In the genomic region with DNA sequence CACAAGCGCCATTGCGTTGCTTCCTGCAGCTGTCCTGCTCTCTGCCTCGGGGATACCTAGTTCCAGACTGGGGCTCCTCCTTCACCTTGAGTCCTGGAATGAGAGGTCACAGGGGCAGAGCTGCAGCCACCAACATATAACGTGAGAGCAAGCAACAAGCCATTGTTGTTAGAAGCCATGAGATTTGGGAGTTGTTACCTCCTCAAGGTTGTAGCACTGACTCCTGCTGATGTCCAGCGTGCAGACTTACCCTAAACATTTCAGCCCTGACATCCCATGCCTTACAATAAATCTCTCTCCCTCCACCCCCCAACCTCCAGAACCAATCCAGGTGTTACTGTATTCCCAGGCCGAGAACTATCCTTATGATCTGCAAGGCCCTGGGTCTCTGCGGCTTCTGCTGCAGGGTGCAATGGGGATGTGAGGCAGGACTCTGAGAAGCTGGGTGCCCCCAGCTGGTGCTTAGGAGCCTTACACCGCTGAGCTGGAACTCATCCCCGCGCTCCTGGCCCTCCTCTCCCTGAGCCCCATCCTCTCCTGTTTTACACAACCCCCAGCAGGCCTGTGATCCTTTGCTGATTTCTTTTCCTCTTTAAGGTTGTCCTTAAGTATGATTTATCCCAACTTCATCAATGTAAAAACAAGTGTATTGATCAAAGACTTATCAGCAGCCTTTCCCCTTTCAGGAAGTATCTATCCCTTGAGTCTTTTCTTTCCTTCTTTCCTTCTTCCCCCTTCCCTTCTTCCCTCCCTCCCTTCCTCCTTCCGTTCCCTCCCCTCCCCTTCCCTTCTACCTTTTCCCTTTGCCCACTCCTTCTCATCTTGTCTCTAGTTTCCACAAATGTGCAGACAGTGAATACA, we compare ENCODE assay signal across 9 cellular contexts.
DNase-seq lines count a peak whose midpoint lies in the region; ATAC-seq and TF ChIP-seq lines count a peak whose summit lies in the region.
"Had no signal": no experiment of that assay in that cellular context is flagged by ENCODE, and none has a peak within 500 bp of the region (broad histone marks: within the 10 kb centered on the region; RNA-seq: fewer than 3 reads in every experiment).

No MANE protein-coding gene starts in this region.

- CTCF ChIA-PET in BJ (lab: Yijun Ruan, JAX): interaction anchor here (1.0 to 5.3 kb wide), 9 partner anchors 9 to 126 kb away, joined by 3 to 38 read pairs (median 6); no protein-coding TSS in a partner anchor

- no peak for TF ChIP-seq POLR2A in right lobe of liver (IDR thresholded peaks at IDR 0.05)

- peaks cover 0 to 3% (median 0%) of the 10 kb centered on the region in 7 donors for H3K9me3 Mint-ChIP-seq in CD14-positive monocyte

- DNase-seq in BJ (ENCODE audit: low read depth) (no peak), HT1080 (ENCODE audit: low read depth) (peak; percentile 52), cerebellar cortex (ENCODE audit: low spot score) (peak; percentile 41), right lobe of liver (no peak), GOT3 (lab: John Stamatoyannopoulos, UW) (no peak), CD14-positive monocyte (ENCODE audit: low spot score) (no peak)
- no peak for DNase-seq in activated CD4-positive, CD25-positive, alpha-beta regulatory T cell treated with anti-CD3 and anti-CD28 coated beads, Interleukin-2, amount 50 U/mL, for 72 hours
- DNase-seq: NCI-H748 treated with DMSO at 0.1 percent for 48 hours had no signal

- H3K4me3 ChIP-seq in BJ (ENCODE audit: low read depth, low read length): no peak overlapping the region
- H3K4me3 ChIP-seq in right lobe of liver: no peak overlapping the region

- ATAC-seq in right lobe of liver: peak in 3 of 4 donors; percentile 39 to 62 (median 58)
- ATAC-seq in HG03039 (IDR thresholded peaks at IDR 0.05; ENCODE audit: unreplicated experiment): no peak

- H3K36me3 ChIP-seq in BJ (ENCODE audit: control insufficient read depth, insufficient read depth, low read length): no peaks in the 10 kb centered on the region
- no peaks in the 10 kb centered on the region for H3K36me3 ChIP-seq in right lobe of liver

- H3K27ac ChIP-seq in right lobe of liver: no peak overlapping the region

- H3K9me3 ChIP-seq in right lobe of liver: no peaks in the 10 kb centered on the region

- peaks cover 5% of the 10 kb centered on the region for H3K4me1 Mint-ChIP-seq in CD14-positive monocyte

- H3K27ac Mint-ChIP-seq in CD14-positive monocyte: no peak overlapping the region

- 61% methylated on average over 10 of the region's 11 CpGs for WGBS in right lobe of liver (ENCODE audit: insufficient coverage, low coverage, low lambda C conversion rate, missing lambda C conversion rate)

- no peaks in the 10 kb centered on the region for H3K4me1 ChIP-seq in right lobe of liver

- intact Hi-C loops in right lobe of liver (cut with DNase I) (no loop called here), CD14-positive monocyte (cut with micrococcal nuclease) (no loop called here)

- peak; percentile 51 for TF ChIP-seq CTCF in BJ (IDR thresholded peaks at IDR 0.05; ENCODE audit: insufficient read depth, low read depth, low read length)
- TF ChIP-seq CTCF in right lobe of liver (IDR thresholded peaks at IDR 0.05): peak in 2 of 4 donors; percentile 7 to 24
- TF ChIP-seq CTCF in CD14-positive monocyte (IDR thresholded peaks at IDR 0.05): no peak

- no peaks in the 10 kb centered on the region for H3K27me3 ChIP-seq in BJ (ENCODE audit: control insufficient read depth, insufficient read depth, low read length)
- no peaks in the 10 kb centered on the region for H3K27me3 ChIP-seq in right lobe of liver

- H3K27me3 Mint-ChIP-seq in CD14-positive monocyte (ENCODE audit: low read depth in 3 of 3): peaks cover 0 to 6% (median 0%) of the 10 kb centered on the region in 3 donors

- H3K36me3 Mint-ChIP-seq in CD14-positive monocyte: no peaks in the 10 kb centered on the region

- POLR2A ChIA-PET in BJ (lab: Charles Lee): interaction anchor here (1.2 kb wide), 1 partner anchor 101 kb away, joined by 3 read pairs; no protein-coding TSS in a partner anchor

- H3K4me3 Mint-ChIP-seq in CD14-positive monocyte: no peak overlapping the region

Comparison
In these comparisons a context has a peak if more than half of its experiments do, and no peak if none do; other contexts are left out.
1. DNase-seq: peak in HT1080 (single experiment) and cerebellar cortex (single experiment); none in BJ (single experiment), right lobe of liver (0 of 3), activated CD4-positive, CD25-positive, alpha-beta regulatory T cell treated with anti-CD3 and anti-CD28 coated beads, Interleukin-2, amount 50 U/mL, for 72 hours (single experiment), GOT3 (single experiment) and CD14-positive monocyte (single experiment).